Comparison of ENCODE assay signal across 28 cellular contexts in the genomic region with DNA sequence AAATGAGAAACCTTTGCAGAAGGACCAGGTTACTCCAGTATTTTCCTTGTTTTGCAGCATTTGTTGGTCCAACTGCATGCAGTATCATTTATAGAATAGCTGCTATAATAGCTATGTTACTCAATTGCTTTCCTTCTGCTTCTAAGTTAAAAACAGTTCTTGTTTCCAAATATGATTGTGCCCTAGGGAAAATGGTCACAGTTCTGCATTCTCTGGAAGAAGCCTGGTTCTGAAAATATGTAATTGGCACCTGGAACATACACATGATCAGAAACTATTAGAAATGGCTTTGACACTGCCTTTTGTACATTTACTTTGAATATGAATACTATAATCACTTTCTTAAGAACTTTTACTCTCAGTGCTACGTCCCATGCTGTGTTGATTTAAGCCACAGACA.
"Had no signal": no experiment of that assay in that cellular context is flagged by ENCODE, and none has a peak within 500 bp of the region (broad histone marks: within the 10 kb centered on the region; RNA-seq: fewer than 3 reads in every experiment).

No MANE protein-coding gene starts in this region.

- H3K27ac Mint-ChIP-seq: activated CD8-positive, alpha-beta T cell treated with anti-CD3 and anti-CD28 coated beads, Interleukin-2, amount 10 ng/mL, durations not matched to agents 7 days and 5 days; activated naive CD4-positive, alpha-beta T cell treated with anti-CD3 and anti-CD28 coated beads, Interleukin-2, amount 50 U/mL, for 24 hours; activated T-cell treated with anti-CD3 and anti-CD28 coated beads, Interleukin-2, amount 50 U/mL, for 24 hours; activated T-helper 1 cell treated with anti-CD3 and anti-CD28 coated beads, Interleukin-12 subunit alpha, Interleukin-12 subunit beta, Interleukin-2, Interleukin-4 antibody, amounts not matched to agents 30 ng/mL and 10 ng/mL and 1 ng/mL, durations not matched to agents 14 hours and 24 hours and 36 hours; T-cell had no signal

- ATAC-seq: activated CD4-positive, CD25-positive, alpha-beta regulatory T cell treated with anti-CD3 and anti-CD28 coated beads, Interleukin-2, amount 50 U/mL, for 24 hours; activated CD8-positive, alpha-beta T cell treated with anti-CD3 and anti-CD28 coated beads, Interleukin-2, amount 10 ng/mL, durations not matched to agents 7 days and 5 days; Panc1; Right ventricle myocardium inferior; T-cell had no signal

- H3K4me3 Mint-ChIP-seq: activated CD8-positive, alpha-beta T cell treated with anti-CD3 and anti-CD28 coated beads, Interleukin-2, amount 10 ng/mL, durations not matched to agents 7 days and 5 days; activated naive CD4-positive, alpha-beta T cell treated with anti-CD3 and anti-CD28 coated beads, Interleukin-2, amount 50 U/mL, for 24 hours; activated T-cell treated with anti-CD3 and anti-CD28 coated beads, Interleukin-2, amount 50 U/mL, for 24 hours; activated T-helper 1 cell treated with anti-CD3 and anti-CD28 coated beads, Interleukin-12 subunit alpha, Interleukin-12 subunit beta, Interleukin-2, Interleukin-4 antibody, amounts not matched to agents 30 ng/mL and 10 ng/mL and 1 ng/mL, durations not matched to agents 14 hours and 24 hours and 36 hours; T-cell had no signal

- H3K36me3 ChIP-seq: brain microvascular endothelial cell had no signal

- H3K27ac ChIP-seq: brain microvascular endothelial cell, KMS-11, SK-N-MC had no signal

- H3K9me3 Mint-ChIP-seq: activated naive CD4-positive, alpha-beta T cell treated with anti-CD3 and anti-CD28 coated beads, Interleukin-2, amount 50 U/mL, for 24 hours; activated T-cell treated with anti-CD3 and anti-CD28 coated beads, Interleukin-2, amount 50 U/mL, for 24 hours; activated T-helper 1 cell treated with anti-CD3 and anti-CD28 coated beads, Interleukin-12 subunit alpha, Interleukin-12 subunit beta, Interleukin-2, Interleukin-4 antibody, amounts not matched to agents 30 ng/mL and 10 ng/mL and 1 ng/mL, durations not matched to agents 14 hours and 24 hours and 36 hours; T-cell had no signal

- H3K4me1 Mint-ChIP-seq: activated naive CD4-positive, alpha-beta T cell treated with anti-CD3 and anti-CD28 coated beads, Interleukin-2, amount 50 U/mL, for 24 hours; T-cell had no signal

- H3K27me3 Mint-ChIP-seq: activated naive CD4-positive, alpha-beta T cell treated with anti-CD3 and anti-CD28 coated beads, Interleukin-2, amount 50 U/mL, for 24 hours; activated T-cell treated with anti-CD3 and anti-CD28 coated beads, Interleukin-2, amount 50 U/mL, for 24 hours; T-cell had no signal

- H3K4me3 ChIP-seq: SK-N-MC had no signal

- H3K27me3 ChIP-seq: brain microvascular endothelial cell had no signal

- DNase-seq: activated CD4-positive, alpha-beta T cell treated with anti-CD3 and anti-CD28 coated beads for 4 hours; activated CD8-positive, alpha-beta memory T cell treated with anti-CD3 and anti-CD28 coated beads, Interleukin-2, amount 50 U/mL, for 48 hours; activated CD8-positive, alpha-beta T cell treated with anti-CD3 and anti-CD28 coated beads, Interleukin-2, amount 10 ng/mL, durations not matched to agents 7 days and 5 days; activated effector memory CD4-positive, alpha-beta T cell treated with Interleukin-2 at 50 U/mL for 16 hours; activated naive CD4-positive, alpha-beta T cell; activated T-cell treated with anti-CD3 and anti-CD28 coated beads, Interleukin-2, amount 50 U/mL, for 24 hours; amniotic stem cell; brain microvascular endothelial cell; cerebellar nuclear complex; MM.1S; NCI-H146; NCI-H187 treated with DMSO at 0.1 percent for 48 hours; NCI-H2081 treated with DMSO at 0.1 percent for 48 hours; NCI-H226; NCI-H526; NCI-H82; NK-92 treated with Interleukin-12 subunit alpha and Interleukin-12 subunit beta, amount 100 ng/mL, for 24 hours; OCI-M1; RPMI8226; T-cell; T-helper 2 cell had no signal
